12 cellular contexts compared by ENCODE assay signal in genomic region chr19:38266981-38267597, GRCh38. TPM values are rescaled to one million over a fixed set of nuclear protein-coding genes. Genes with fewer than 3 reads are reported as not detected.
DNase-seq lines count a peak whose midpoint lies in the region; ATAC-seq and TF ChIP-seq lines count a peak whose summit lies in the region.
"Had no signal": no experiment of that assay in that cellular context is flagged by ENCODE, and none has a peak within 500 bp of the region (broad histone marks: within the 10 kb centered on the region; RNA-seq: fewer than 3 reads in every experiment).

No MANE protein-coding gene starts in this region.

- H3K36me3 ChIP-seq in cardiac muscle cell = no peaks in the 10 kb centered on the region

- ATAC-seq in right cardiac atrium (no peak), memory B cell (ENCODE audit: low read depth) (no peak), HG03442 (IDR thresholded peaks at IDR 0.05; ENCODE audit: unreplicated experiment) (no peak)
- ATAC-seq: stimulated activated naive CD8-positive, alpha-beta T cell treated with anti-CD3 and anti-CD28 coated beads, Interleukin-15, Interleukin-2, amounts not matched to agents 100 U/mL and 50 U/mL, for 24 hours had no signal

- TSS peak; percentile 68 for BruUV-seq in MCF 10A (replicated peaks; lab: Mats Ljungman, UMichigan)

- H3K4me3 Mint-ChIP-seq in MCF 10A (ENCODE audit: unreplicated experiment) (peak overlapping the region; percentile 78), memory B cell (no peak overlapping the region)

- TF ChIP-seq CTCF in cardiac muscle cell (IDR thresholded peaks at IDR 0.05; ENCODE audit: low read depth, low read length) (no peak), MCF 10A (IDR thresholded peaks at IDR 0.05; ENCODE audit: unreplicated experiment) (no peak)

- POLR2A ChIA-PET in MCF 10A (lab: Yijun Ruan, JAX) = interaction anchor here (0.6 to 5.8 kb wide), 15 partner anchors 9 to 1810 kb away, joined by 3 to 82 read pairs (median 5); partner anchors contain the start of genes CATSPERG, KCNK6, PSMD8 and RPS16

- H3K27me3 Mint-ChIP-seq in MCF 10A (ENCODE audit: insufficient read depth, unreplicated experiment) (no peaks in the 10 kb centered on the region), memory B cell (no peaks in the 10 kb centered on the region)

- H3K27ac Mint-ChIP-seq in MCF 10A (ENCODE audit: low read depth, unreplicated experiment) = peak overlapping the region; percentile 89
- peak overlapping the region; percentile 15 for H3K27ac Mint-ChIP-seq in memory B cell

- H3K4me1 ChIP-seq in cardiac muscle cell (ENCODE audit: low read depth) (peaks cover 41% of the 10 kb centered on the region), right cardiac atrium (ENCODE audit: control insufficient read depth, insufficient read depth, low read length) (no peaks in the 10 kb centered on the region)

- H3K36me3 Mint-ChIP-seq in MCF 10A (ENCODE audit: insufficient read depth, unreplicated experiment) = peaks cover 12% of the 10 kb centered on the region
- H3K36me3 Mint-ChIP-seq in memory B cell = no peaks in the 10 kb centered on the region

- H3K9me3 ChIP-seq in cardiac muscle cell (ENCODE audit: low read depth) (no peaks in the 10 kb centered on the region), right cardiac atrium (ENCODE audit: control insufficient read depth, low read length) (no peaks in the 10 kb centered on the region)

- H3K27ac ChIP-seq in cardiac muscle cell (peak overlapping the region; percentile 74), right cardiac atrium (ENCODE audit: low read length) (no peak overlapping the region)

- no peak overlapping the region for H3K4me3 ChIP-seq in cardiac muscle cell
- no peak overlapping the region for H3K4me3 ChIP-seq in right cardiac atrium (ENCODE audit: low read length)

- 76% methylated on average over 12 of the region's 12 CpGs for WGBS in right cardiac atrium

- intact Hi-C loops in right cardiac atrium (cut with DNase I) (no loop called here), MCF 10A (cut with micrococcal nuclease) (no loop called here)

- peak in 1 of 2 donors; percentile 55 for DNase-seq in cardiac muscle cell (ENCODE audit: low read depth in 1 of 2, low spot score in 1 of 2)
- no peak for DNase-seq in right cardiac atrium
- peak; percentile 67 for DNase-seq in MCF 10A (ENCODE audit: unreplicated experiment)
- no peak for DNase-seq in memory B cell (ENCODE audit: low spot score in 2 of 2)
- DNase-seq in GM03348 (ENCODE audit: low spot score) = no peak
- DNase-seq in stimulated activated CD4-positive, alpha-beta T cell treated with anti-CD3 and anti-CD28 coated beads, Interleukin-4, amount 100 ng/mL, for 24 hours = no peak
- DNase-seq in D341Med (ENCODE audit: low spot score) = no peak
- DNase-seq: activated T-cell treated with anti-CD3 and anti-CD28 coated beads, Interleukin-2, amount 50 U/mL, for 48 hours; left cardiac atrium; NCI-H2081 treated with DMSO at 0.1 percent for 48 hours; stimulated activated naive CD8-positive, alpha-beta T cell treated with anti-CD3 and anti-CD28 coated beads, Interleukin-15, Interleukin-2, amounts not matched to agents 100 U/mL and 50 U/mL, for 24 hours had no signal

- H3K4me1 Mint-ChIP-seq in MCF 10A (ENCODE audit: insufficient read depth, unreplicated experiment) = peaks cover 39% of the 10 kb centered on the region
- peaks cover 41% of the 10 kb centered on the region for H3K4me1 Mint-ChIP-seq in memory B cell

- H3K27me3 ChIP-seq in cardiac muscle cell (no peaks in the 10 kb centered on the region), right cardiac atrium (ENCODE audit: control insufficient read depth, insufficient read depth) (no peaks in the 10 kb centered on the region)

- H3K9me3 Mint-ChIP-seq in MCF 10A (ENCODE audit: unreplicated experiment) (no peaks in the 10 kb centered on the region), memory B cell (no peaks in the 10 kb centered on the region)

- CTCF ChIA-PET in MCF 10A (lab: Yijun Ruan, JAX) = interaction anchor here (0.5 to 2.4 kb wide), 7 partner anchors 12 to 365 kb away, joined by 3 to 28 read pairs (median 4); partner anchors contain the start of gene CATSPERG

RNA-seq across cellular contexts. Expression of gene SPINT2, which starts 2.7 kb away (rescaled TPM):
- total RNA-seq in cardiac muscle cell (420 and 443 TPM in 2 replicates), right cardiac atrium (10 to 100 TPM in 3 of 4 donors, 1 to 10 TPM in 1; 9.0 to 16.6 (median 12.2) TPM), MCF 10A (2022) (277 and 333 TPM in 2 replicates)
- polyA plus RNA-seq in cardiac muscle cell (455 and 606 TPM in 2 replicates), right cardiac atrium (5.7 TPM)

RNA-seq across cellular contexts. Expression of gene PPP1R14A, which starts 10.9 kb away (rescaled TPM):
- total RNA-seq in cardiac muscle cell = 6.7 and 12.8 TPM in 2 replicates
- polyA plus RNA-seq in cardiac muscle cell = 23.6 and 56.4 TPM in 2 replicates
- 10 to 100 TPM; 13.3 to 29.0 (median 21.7) TPM for total RNA-seq in right cardiac atrium
- polyA plus RNA-seq in right cardiac atrium = 51.1 TPM
- not detected in 2 replicates for total RNA-seq in MCF 10A (2022)

RNA-seq across cellular contexts. Expression of gene C19orf33, which starts 37.0 kb away (rescaled TPM):
- 0.49 and 0.77 TPM in 2 replicates for total RNA-seq in cardiac muscle cell
- polyA plus RNA-seq in cardiac muscle cell = 0.87 and 2.7 TPM in 2 replicates
- total RNA-seq in right cardiac atrium = under 1 TPM in 2 of 4 donors, not detected in 2; 0.57 to 0.89 TPM
- polyA plus RNA-seq in right cardiac atrium = 4.3 TPM
- 343 and 381 TPM in 2 replicates for total RNA-seq in MCF 10A (2022)

RNA-seq across cellular contexts. Expression of gene DPF1, which starts 43.1 kb away (rescaled TPM):
- total RNA-seq in cardiac muscle cell (7.8 and 9.6 TPM in 2 replicates), right cardiac atrium (under 1 TPM in 1 of 4 donors, not detected in 3; 0.36 TPM), MCF 10A (2022) (1.0 and 1.2 TPM in 2 replicates)
- polyA plus RNA-seq in cardiac muscle cell (4.9 and 6.5 TPM in 2 replicates), right cardiac atrium (0.09 TPM)

RNA-seq across cellular contexts. Expression of gene YIF1B, which starts 48.7 kb away (rescaled TPM):
- total RNA-seq in cardiac muscle cell = 61.5 and 90.2 TPM in 2 replicates
- 129 and 140 TPM in 2 replicates for polyA plus RNA-seq in cardiac muscle cell
- 10 to 100 TPM; 15.9 to 24.4 (median 19.9) TPM for total RNA-seq in right cardiac atrium
- 25.7 TPM for polyA plus RNA-seq in right cardiac atrium
- total RNA-seq in MCF 10A (2022) = 49.2 and 60.3 TPM in 2 replicates

Comparison
In these comparisons a context has a peak if more than half of its experiments do, and no peak if none do; other contexts are left out.
1. RNA of gene SPINT2, which starts 2.7 kb away (total RNA-seq): 420 to 443 TPM in cardiac muscle cell and 277 to 333 TPM in MCF 10A; 9.0 to 16.6 TPM in right cardiac atrium; every median in the first group is over 10 times any median in the second.
2. RNA of gene C19orf33, which starts 37.0 kb away (total RNA-seq): 343 to 381 TPM in MCF 10A; 0.49 to 0.77 TPM in cardiac muscle cell and 0.57 to 0.89 TPM in right cardiac atrium; every median in the first group is over 100 times any median in the second.